ENCODE assay signal across 10 cellular contexts in genomic region chr16:74577882-74578366, GRCh38. TPM values are rescaled to one million over a fixed set of nuclear protein-coding genes. Genes with fewer than 3 reads are reported as not detected.
DNase-seq lines count a peak whose midpoint lies in the region; ATAC-seq and TF ChIP-seq lines count a peak whose summit lies in the region.
"Had no signal": no experiment of that assay in that cellular context is flagged by ENCODE, and none has a peak within 500 bp of the region (broad histone marks: within the 10 kb centered on the region; RNA-seq: fewer than 3 reads in every experiment).

No MANE protein-coding gene starts in this region.

- H3K27ac ChIP-seq in PC-9 (peak overlapping the region; percentile 77), endodermal cell (ENCODE audit: low read depth, low read length) (no peak overlapping the region)
- H3K27ac ChIP-seq: gastroesophageal sphincter had no signal

- H2AFZ ChIP-seq in PC-9, result no peak overlapping the region

- peak overlapping the region; percentile 44 for H3K27ac Mint-ChIP-seq in endodermal cell

- peaks cover 6% of the 10 kb centered on the region for H4K20me1 ChIP-seq in PC-9 (ENCODE audit: insufficient read depth)

- H3K4me3 Mint-ChIP-seq in endodermal cell, result no peak overlapping the region

- WGBS in endodermal cell (ENCODE audit: insufficient coverage in 1 of 2, insufficient read length in 1 of 2), 2 experiments, result 86 to 95% methylated on average over 1 to 2 of the region's 2 CpGs

- H3K27me3 ChIP-seq in PC-9 (ENCODE audit: insufficient read depth, low read depth) (no peaks in the 10 kb centered on the region), endodermal cell (ENCODE audit: control insufficient read depth, insufficient read depth, low read length, poor library complexity, severe bottlenecking) (no peaks in the 10 kb centered on the region)
- H3K27me3 ChIP-seq: gastroesophageal sphincter had no signal

- no peaks in the 10 kb centered on the region for H3K9me2 ChIP-seq in PC-9 (ENCODE audit: insufficient read depth)

- POLR2A ChIA-PET in PC-9 (lab: Charles Lee; ENCODE audit: unreplicated experiment), result no interaction called here

- peaks cover 9% of the 10 kb centered on the region for H3K4me1 Mint-ChIP-seq in endodermal cell

- no peak overlapping the region for H3K9ac ChIP-seq in endodermal cell (ENCODE audit: extremely low read depth, low read length, poor library complexity, severe bottlenecking)

- H3K9me3 ChIP-seq in PC-9 (ENCODE audit: insufficient read depth, low read depth), result no peaks in the 10 kb centered on the region
- no peaks in the 10 kb centered on the region for H3K9me3 ChIP-seq in endodermal cell (ENCODE audit: control insufficient read depth, low read length)
- H3K9me3 ChIP-seq: gastroesophageal sphincter had no signal

- H3K36me3 Mint-ChIP-seq in endodermal cell (ENCODE audit: low read depth), result no peaks in the 10 kb centered on the region

- H3K4me3 ChIP-seq in PC-9 (no peak overlapping the region), endodermal cell (ENCODE audit: low read length) (no peak overlapping the region)
- H3K4me3 ChIP-seq: gastroesophageal sphincter had no signal

- H3K79me2 ChIP-seq in PC-9 (ENCODE audit: low read depth), result peaks cover 84% of the 10 kb centered on the region

- no TSS peak for BruUV-seq in PC-9 (replicated peaks; lab: Mats Ljungman, UMichigan)

- H3K36me3 ChIP-seq in PC-9 (ENCODE audit: low read depth) (no peaks in the 10 kb centered on the region), endodermal cell (ENCODE audit: control insufficient read depth, insufficient read depth, low read length) (no peaks in the 10 kb centered on the region)
- H3K36me3 ChIP-seq: gastroesophageal sphincter had no signal

- DNase-seq in A172 (ENCODE audit: low spot score), result peak; percentile 76
- peak; percentile 23 for DNase-seq in GM10266 (ENCODE audit: extremely low spot score)
- DNase-seq in PC-9, result peak in 1 of 2 experiments; percentile 84
- DNase-seq in endodermal cell, result no peak
- DNase-seq in COR-L47 (lab: John Stamatoyannopoulos, UW), result no peak
- no peak for DNase-seq in 8988T
- DNase-seq in SK-N-DZ (ENCODE audit: low spot score), result no peak
- DNase-seq: nucleus accumbens had no signal

- CTCF ChIA-PET in PC-9 (lab: Charles Lee), result no interaction called here

- H3K27me3 Mint-ChIP-seq in endodermal cell (ENCODE audit: insufficient read depth), result no peaks in the 10 kb centered on the region

- H3K4me2 ChIP-seq in PC-9, result peak overlapping the region; percentile 52

- intact Hi-C loops in PC-9 (cut with micrococcal nuclease; ENCODE audit: unreplicated experiment), result no loop called here

- H3K9me3 Mint-ChIP-seq in endodermal cell, result no peaks in the 10 kb centered on the region

- no peak for TF ChIP-seq CTCF in GM10266 (IDR thresholded peaks at IDR 0.05; ENCODE audit: control insufficient read depth, insufficient read depth, low read depth, missing control alignments)
- TF ChIP-seq CTCF in PC-9 (conservative IDR thresholded peaks at IDR 0.05), result no peak
- TF ChIP-seq CTCF in endodermal cell (conservative IDR thresholded peaks at IDR 0.05), result no peak

- no peak for ATAC-seq in GM18909 (IDR thresholded peaks at IDR 0.05; ENCODE audit: poor library complexity, unreplicated experiment)
- ATAC-seq: gastroesophageal sphincter had no signal

- H3K4me1 ChIP-seq in PC-9 (replicated peaks; ENCODE audit: insufficient read depth) (peaks cover 21% of the 10 kb centered on the region), endodermal cell (ENCODE audit: control insufficient read depth, insufficient read depth, low read length) (no peaks in the 10 kb centered on the region)

- peaks cover 13% of the 10 kb centered on the region for H3F3A ChIP-seq in PC-9 (ENCODE audit: insufficient read depth, low read depth)

RNA-seq across cellular contexts. Expression of gene GLG1, which starts 29.0 kb away (rescaled TPM):
- total RNA-seq in A172 (2014; rRNA removed; shearing (Covaris generic)), result 88.7 and 90.7 TPM in 2 replicates
- total RNA-seq in PC-9 (2021) (117 TPM in 2 replicates), endodermal cell (100 to 1,000 TPM; 120 to 136 TPM)
- 94.6 TPM for polyA plus RNA-seq in endodermal cell (2013, experiment 1 of 2)
- polyA plus RNA-seq in endodermal cell (2013, experiment 2 of 2), result 93.6 TPM
- 42.9 and 50.3 TPM in 2 replicates for polyA plus RNA-seq in SK-N-DZ (2014; cell fraction: cytosol; rRNA removed)
- polyA plus RNA-seq in SK-N-DZ (2014; cell fraction: nucleus; rRNA removed), result 29.2 and 45.2 TPM in 2 replicates

Comparison
In these comparisons a context has a peak if more than half of its experiments do, and no peak if none do; other contexts are left out.
1. DNase-seq: peak in A172 (single experiment) and GM10266 (single experiment); none in endodermal cell (single experiment), COR-L47 (single experiment), 8988T (single experiment) and SK-N-DZ (single experiment).